Comparison of ENCODE assay signal across 1 cellular context in the genomic region with DNA sequence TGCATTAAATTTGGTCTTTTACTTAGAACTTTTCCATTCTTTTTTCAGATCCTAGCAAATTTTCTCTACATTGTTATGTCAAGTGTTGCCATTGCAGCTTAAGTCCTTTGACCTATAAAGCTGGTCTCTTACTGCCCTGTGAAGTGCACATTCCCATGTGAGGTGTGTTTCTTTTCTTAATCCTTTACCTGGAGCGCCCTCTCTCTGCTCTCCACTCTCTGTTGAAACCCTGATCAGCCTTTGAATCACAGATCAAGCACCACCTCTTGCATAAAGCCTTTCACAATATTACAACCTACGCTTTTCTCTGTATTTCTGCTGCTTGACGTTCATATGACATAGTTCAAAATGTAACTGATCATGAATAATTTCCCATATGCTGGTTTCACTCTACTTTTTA.
TF ChIP-seq lines count a peak whose summit lies in the region.

No MANE protein-coding gene starts in this region.

TF ChIP-seq in SK-N-SH treated with all-trans-retinoic acid at 6 μM for 48 hours, 23 proteins besides CTCF, POLR2A, EP300 and RAD21 (continued from another document):
- TF ChIP-seq PATZ1 (CRISPR knock-in tag; IDR thresholded peaks at IDR 0.05; ENCODE audit: borderline replicate concordance): no peak
- no peak for TF ChIP-seq SNAI2 (CRISPR knock-in tag; IDR thresholded peaks at IDR 0.05)
- no peak for TF ChIP-seq TOX (CRISPR knock-in tag; IDR thresholded peaks at IDR 0.05; ENCODE audit: borderline replicate concordance)
- no peak for TF ChIP-seq ISL1 (CRISPR knock-in tag; IDR thresholded peaks at IDR 0.05)
